ENCODE assay signal across 27 cellular contexts in the genomic region with DNA sequence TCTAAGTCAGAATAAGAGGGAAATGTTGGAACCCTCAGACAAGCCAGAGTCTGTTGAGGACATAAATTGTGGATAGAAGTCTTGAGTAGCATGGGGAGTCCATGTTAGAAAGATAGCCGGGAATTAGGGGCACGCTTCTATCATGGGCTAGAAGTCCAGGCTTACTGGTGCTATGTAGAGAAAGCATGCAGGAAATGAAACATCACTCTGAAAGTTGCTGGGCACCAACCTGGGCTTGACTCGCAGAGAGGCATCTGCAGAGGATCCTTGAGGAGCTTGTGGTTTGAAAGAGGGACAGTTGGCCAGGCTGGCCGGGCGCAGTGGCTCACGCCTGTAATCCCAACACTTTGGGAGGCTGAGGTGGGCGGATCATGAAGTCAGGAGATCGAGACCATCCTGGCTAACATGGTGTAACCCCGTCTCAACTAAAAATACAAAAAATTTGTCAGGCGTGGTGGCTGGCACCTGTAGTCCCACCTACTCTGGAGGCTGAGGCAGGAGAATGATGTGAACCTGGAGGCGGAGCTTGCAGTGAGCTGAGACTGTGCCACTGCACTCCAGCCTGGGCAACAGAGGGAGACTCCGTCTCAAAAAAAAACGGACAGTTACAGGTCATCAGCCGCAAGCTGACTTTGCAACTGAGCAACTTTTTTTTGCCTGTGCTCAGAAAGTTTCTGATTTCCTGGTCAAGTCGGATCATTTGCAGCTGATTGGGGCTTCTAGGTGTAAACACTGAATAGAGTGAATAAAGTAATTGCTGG. TPM values are rescaled to one million over a fixed set of nuclear protein-coding genes. Genes with fewer than 3 reads are reported as not detected.
DNase-seq lines count a peak whose midpoint lies in the region; ATAC-seq and TF ChIP-seq lines count a peak whose summit lies in the region.
"Had no signal": no experiment of that assay in that cellular context is flagged by ENCODE, and none has a peak within 500 bp of the region (broad histone marks: within the 10 kb centered on the region; RNA-seq: fewer than 3 reads in every experiment).

No MANE protein-coding gene starts in this region.

- H3K4me3 Mint-ChIP-seq in CD8-positive, alpha-beta T cell: no peak overlapping the region
- no peak overlapping the region for H3K4me3 Mint-ChIP-seq in endodermal cell
- H3K4me3 Mint-ChIP-seq in activated CD8-positive, alpha-beta memory T cell treated with anti-CD3 and anti-CD28 coated beads, Interleukin-2, amount 10 ng/mL, durations not matched to agents 7 days and 5 days: no peak overlapping the region
- H3K4me3 Mint-ChIP-seq: stimulated activated memory B cell treated with anti-CD40 and anti-IgM and Interleukin-4, amounts not matched to agents 10 μg/mL and 1 μg/mL and 100 μg/mL, for 72 hours had no signal

- no peak overlapping the region for H3K4ac ChIP-seq in neuronal stem cell (ENCODE audit: low read length)

- peaks cover 16% of the 10 kb centered on the region for H3K4me1 ChIP-seq in CD8-positive, alpha-beta T cell (ENCODE audit: insufficient read depth, low read length)
- H3K4me1 ChIP-seq in endodermal cell (ENCODE audit: control insufficient read depth, insufficient read depth, low read length): peaks cover 4% of the 10 kb centered on the region
- peaks cover 0 to 6% of the 10 kb centered on the region in 2 donors for H3K4me1 ChIP-seq in neuronal stem cell (ENCODE audit: control insufficient read depth in 2 of 2, insufficient read depth in 1 of 2, low read depth in 1 of 2, low read length in 2 of 2)
- H3K4me1 ChIP-seq: left lung, upper lobe of left lung had no signal

- H3K27ac Mint-ChIP-seq in CD8-positive, alpha-beta T cell: peak overlapping the region; percentile 45
- no peak overlapping the region for H3K27ac Mint-ChIP-seq in endodermal cell
- no peak overlapping the region for H3K27ac Mint-ChIP-seq in activated CD8-positive, alpha-beta memory T cell treated with anti-CD3 and anti-CD28 coated beads, Interleukin-2, amount 10 ng/mL, durations not matched to agents 7 days and 5 days
- H3K27ac Mint-ChIP-seq: activated naive CD4-positive, alpha-beta T cell treated with anti-CD3 and anti-CD28 coated beads, Interleukin-2, amount 50 U/mL, for 72 hours; activated T-helper 2 cell treated with anti-CD3 and anti-CD28 coated beads, Interferon-gamma antibody, Interleukin-2, Interleukin-4, amounts not matched to agents 10 μg/mL and 5 μg/mL and 100 μg/mL, durations not matched to agents 14 hours and 24 hours and 36 hours; stimulated activated memory B cell treated with anti-CD40 and anti-IgM and Interleukin-4, amounts not matched to agents 10 μg/mL and 1 μg/mL and 100 μg/mL, for 72 hours had no signal

- no peaks in the 10 kb centered on the region for H3K27me3 ChIP-seq in CD8-positive, alpha-beta T cell (ENCODE audit: insufficient read depth, low read length)
- H3K27me3 ChIP-seq in endodermal cell (ENCODE audit: control insufficient read depth, insufficient read depth, low read length, poor library complexity, severe bottlenecking) (no peaks in the 10 kb centered on the region), neuronal stem cell (ENCODE audit: control insufficient read depth in 3 of 3, insufficient read depth in 3 of 3, low read depth in 1 of 3, low read length in 3 of 3) (no peaks in the 10 kb centered on the region)
- H3K27me3 ChIP-seq: BLaER1 treated with 17β-estradiol and CSF1 and Interleukin-3, amounts not matched to agents 10 nM and 100 nM; left lung; Peyer's patch; upper lobe of left lung had no signal

- 95 to 97% methylated on average over 14 to 15 of the region's 15 CpGs for WGBS in endodermal cell (ENCODE audit: insufficient coverage in 1 of 2, insufficient read length in 1 of 2), 2 experiments
- no CpG with 5 or more reads among the region's 15 CpGs for WGBS in neuronal stem cell (ENCODE audit: extremely low coverage in 2 of 2, insufficient read length in 2 of 2, insufficient replicate concordance in 1 of 2), 2 donors

- H3K27me3 Mint-ChIP-seq in CD8-positive, alpha-beta T cell (ENCODE audit: low read depth): no peaks in the 10 kb centered on the region
- H3K27me3 Mint-ChIP-seq in endodermal cell (ENCODE audit: insufficient read depth): no peaks in the 10 kb centered on the region
- H3K27me3 Mint-ChIP-seq in activated CD8-positive, alpha-beta memory T cell treated with anti-CD3 and anti-CD28 coated beads, Interleukin-2, amount 10 ng/mL, durations not matched to agents 7 days and 5 days: peaks cover 22% of the 10 kb centered on the region
- H3K27me3 Mint-ChIP-seq: stimulated activated memory B cell treated with anti-CD40 and anti-IgM and Interleukin-4, amounts not matched to agents 10 μg/mL and 1 μg/mL and 100 μg/mL, for 72 hours had no signal

- H3K4me2 ChIP-seq in neuronal stem cell (ENCODE audit: insufficient read depth, low read length, poor library complexity, severe bottlenecking): no peak overlapping the region

- CTCF ChIA-PET in CD8-positive, alpha-beta T cell (lab: Charles Lee): interaction anchor here (0.6 to 2.9 kb wide), 4 partner anchors 10 to 124 kb away, joined by 3 to 13 read pairs (median 3); no protein-coding TSS in a partner anchor
- CTCF ChIA-PET in activated CD8-positive, alpha-beta memory T cell treated with anti-CD3 and anti-CD28 coated beads, Interleukin-2, amount 10 ng/mL, durations not matched to agents 7 days and 5 days (lab: Charles Lee): interaction anchor here (3.0 kb wide), 1 partner anchor 10 kb away, joined by 7 read pairs; no protein-coding TSS in a partner anchor

- H2AFZ ChIP-seq in neuronal stem cell (ENCODE audit: low read length): no peak overlapping the region

- H3K4me1 Mint-ChIP-seq in CD8-positive, alpha-beta T cell (ENCODE audit: low read depth): peaks cover 66% of the 10 kb centered on the region
- H3K4me1 Mint-ChIP-seq in endodermal cell: peaks cover 31% of the 10 kb centered on the region
- no peaks in the 10 kb centered on the region for H3K4me1 Mint-ChIP-seq in activated CD8-positive, alpha-beta memory T cell treated with anti-CD3 and anti-CD28 coated beads, Interleukin-2, amount 10 ng/mL, durations not matched to agents 7 days and 5 days
- H3K4me1 Mint-ChIP-seq: stimulated activated memory B cell treated with anti-CD40 and anti-IgM and Interleukin-4, amounts not matched to agents 10 μg/mL and 1 μg/mL and 100 μg/mL, for 72 hours had no signal

- H3K9ac ChIP-seq in endodermal cell (ENCODE audit: extremely low read depth, low read length, poor library complexity, severe bottlenecking) (no peak overlapping the region), neuronal stem cell (ENCODE audit: low read depth, low read length, poor library complexity) (no peak overlapping the region)
- H3K9ac ChIP-seq: BLaER1 treated with 17β-estradiol and CSF1 and Interleukin-3, amounts not matched to agents 10 nM and 100 nM had no signal

- no peak overlapping the region for H3K27ac ChIP-seq in CD8-positive, alpha-beta T cell (ENCODE audit: low read depth, low read length)
- H3K27ac ChIP-seq in endodermal cell (ENCODE audit: low read depth, low read length) (no peak overlapping the region), neuronal stem cell (replicated peaks; ENCODE audit: low read length) (no peak overlapping the region)
- H3K27ac ChIP-seq: BLaER1 treated with 17β-estradiol and CSF1 and Interleukin-3, amounts not matched to agents 10 nM and 100 nM; left lung; upper lobe of left lung had no signal

- no peak overlapping the region for H2BK5ac ChIP-seq in neuronal stem cell (ENCODE audit: low read length)

- peaks cover 2% of the 10 kb centered on the region for H3K36me3 Mint-ChIP-seq in CD8-positive, alpha-beta T cell
- H3K36me3 Mint-ChIP-seq in endodermal cell (ENCODE audit: low read depth): peaks cover 4% of the 10 kb centered on the region
- H3K36me3 Mint-ChIP-seq in activated CD8-positive, alpha-beta memory T cell treated with anti-CD3 and anti-CD28 coated beads, Interleukin-2, amount 10 ng/mL, durations not matched to agents 7 days and 5 days: no peaks in the 10 kb centered on the region
- H3K36me3 Mint-ChIP-seq: stimulated activated memory B cell treated with anti-CD40 and anti-IgM and Interleukin-4, amounts not matched to agents 10 μg/mL and 1 μg/mL and 100 μg/mL, for 72 hours had no signal

- peak overlapping the region; percentile 58 for H3K18ac ChIP-seq in neuronal stem cell (ENCODE audit: low read length)

- H3K9me3 ChIP-seq in CD8-positive, alpha-beta T cell (ENCODE audit: low read length): no peaks in the 10 kb centered on the region
- H3K9me3 ChIP-seq in endodermal cell (ENCODE audit: control insufficient read depth, low read length) (peaks cover 6% of the 10 kb centered on the region), neuronal stem cell (replicated peaks in 1 of 2; ENCODE audit: control insufficient read depth in 2 of 2, insufficient read depth in 1 of 2, low read depth in 1 of 2, low read length in 2 of 2) (peaks cover 0 to 6% of the 10 kb centered on the region in 2 donors)
- H3K9me3 ChIP-seq: left lung, Peyer's patch, upper lobe of left lung had no signal

- no peak overlapping the region for H3K23ac ChIP-seq in neuronal stem cell (ENCODE audit: low read depth, low read length, poor library complexity)

- POLR2A ChIA-PET in CD8-positive, alpha-beta T cell (lab: Charles Lee): interaction anchor here (1.0 to 1.1 kb wide), 2 partner anchors 9 to 11 kb away, joined by 3 read pairs; no protein-coding TSS in a partner anchor

- ATAC-seq in CD8-positive, alpha-beta T cell: no peak
- no peak for ATAC-seq in activated CD8-positive, alpha-beta memory T cell treated with anti-CD3 and anti-CD28 coated beads, Interleukin-2, amount 10 ng/mL, durations not matched to agents 7 days and 5 days
- ATAC-seq: stimulated activated memory B cell treated with anti-CD40 and anti-IgM and Interleukin-4, amounts not matched to agents 10 μg/mL and 1 μg/mL and 100 μg/mL, for 72 hours had no signal

- no peak overlapping the region for H2BK120ac ChIP-seq in neuronal stem cell (ENCODE audit: low read depth, low read length)

- no peak overlapping the region for H4K91ac ChIP-seq in neuronal stem cell (ENCODE audit: low read depth, low read length, poor library complexity)

- no peak overlapping the region for H2BK15ac ChIP-seq in neuronal stem cell (ENCODE audit: low read length)

- H4K8ac ChIP-seq in neuronal stem cell (ENCODE audit: low read depth, low read length): no peak overlapping the region

- no peak overlapping the region for H2AK5ac ChIP-seq in neuronal stem cell (ENCODE audit: low read depth, low read length)

- no peak overlapping the region for H3K4me3 ChIP-seq in CD8-positive, alpha-beta T cell (ENCODE audit: low read depth, low read length)
- H3K4me3 ChIP-seq in endodermal cell (ENCODE audit: low read length) (no peak overlapping the region), neuronal stem cell (ENCODE audit: low read length in 2 of 2) (no peak overlapping the region)
- H3K4me3 ChIP-seq: BLaER1 treated with 17β-estradiol and CSF1 and Interleukin-3, amounts not matched to agents 10 nM and 100 nM; left lung; Peyer's patch; upper lobe of left lung had no signal

- no peaks in the 10 kb centered on the region for H3K36me3 ChIP-seq in CD8-positive, alpha-beta T cell (ENCODE audit: insufficient read depth, low read length)
- no peaks in the 10 kb centered on the region for H3K36me3 ChIP-seq in endodermal cell (ENCODE audit: control insufficient read depth, insufficient read depth, low read length)
- no peaks in the 10 kb centered on the region for H3K36me3 ChIP-seq in neuronal stem cell (replicated peaks in 1 of 2; ENCODE audit: control insufficient read depth in 2 of 2, insufficient read depth in 2 of 2, low read length in 2 of 2)
- H3K36me3 ChIP-seq: left lung, Peyer's patch, upper lobe of left lung had no signal

- peaks cover 2% of the 10 kb centered on the region for H3K79me1 ChIP-seq in neuronal stem cell (ENCODE audit: low read depth, low read length)

- DNase-seq in CD8-positive, alpha-beta T cell: no peak
- DNase-seq in HT-29 (ENCODE audit: low spot score) (peak; percentile 12), endodermal cell (peak; percentile 15), neuronal stem cell (ENCODE audit: low spot score) (no peak), OCI-M2 (lab: John Stamatoyannopoulos, UW; ENCODE audit: unreplicated experiment) (no peak)
- no peak for DNase-seq in activated CD4-positive, alpha-beta T cell treated with anti-CD3 and anti-CD28 coated beads, Interleukin-2, amount 50 U/mL, for 1 hour
- DNase-seq in activated CD8-positive, alpha-beta memory T cell treated with anti-CD3 and anti-CD28 coated beads, Interleukin-2, amount 10 ng/mL, durations not matched to agents 7 days and 5 days: no peak
- no peak for DNase-seq in stimulated activated CD4-positive, alpha-beta T cell treated with anti-CD3 and anti-CD28 coated beads, Interleukin-4, amount 100 ng/mL, for 1 hour
- DNase-seq: activated CD4-positive, CD25-positive, alpha-beta regulatory T cell treated with anti-CD3 and anti-CD28 coated beads, Interleukin-2, amount 50 U/mL, for 72 hours; activated T-cell treated with anti-CD3 and anti-CD28 coated beads for 4 hours; anterior cingulate cortex; hypothalamus; KG1; left lung; NCI-H1417 treated with DMSO at 0.1 percent for 48 hours; NCI-H2081; NCI-H2227 treated with DMSO at 0.1 percent for 48 hours; NCI-H526; occipital lobe; SHP77 treated with DMSO at 0.1 percent for 48 hours; T-helper 2 cell had no signal

- H3K9me3 Mint-ChIP-seq in CD8-positive, alpha-beta T cell: peaks cover 4% of the 10 kb centered on the region
- H3K9me3 Mint-ChIP-seq in endodermal cell: no peaks in the 10 kb centered on the region
- H3K9me3 Mint-ChIP-seq in activated CD8-positive, alpha-beta memory T cell treated with anti-CD3 and anti-CD28 coated beads, Interleukin-2, amount 10 ng/mL, durations not matched to agents 7 days and 5 days (ENCODE audit: low read depth): no peaks in the 10 kb centered on the region
- H3K9me3 Mint-ChIP-seq: stimulated activated memory B cell treated with anti-CD40 and anti-IgM and Interleukin-4, amounts not matched to agents 10 μg/mL and 1 μg/mL and 100 μg/mL, for 72 hours had no signal

- no peak overlapping the region for H3K14ac ChIP-seq in neuronal stem cell (ENCODE audit: low read length)

- no peak for TF ChIP-seq CTCF in CD8-positive, alpha-beta T cell (IDR thresholded peaks at IDR 0.05)
- no peak for TF ChIP-seq CTCF in endodermal cell (conservative IDR thresholded peaks at IDR 0.05)

- intact Hi-C loops in CD8-positive, alpha-beta T cell (cut with DNase I, micrococcal nuclease): no loop called here

- no peak overlapping the region for H2BK12ac ChIP-seq in neuronal stem cell (ENCODE audit: low read length)

RNA-seq across cellular contexts. Expression of gene CERS6, which starts 24.9 kb away (rescaled TPM):
- total RNA-seq in CD8-positive, alpha-beta T cell: 10 to 100 TPM; 17.9 to 18.5 TPM
- total RNA-seq in HT-29 (2014; rRNA removed; shearing (Covaris generic)): 28.0 and 32.0 TPM in 2 replicates
- 10 to 100 TPM; 41.3 to 52.0 TPM for total RNA-seq in endodermal cell
- 31.7 TPM for polyA plus RNA-seq in endodermal cell (2013, experiment 1 of 2)
- polyA plus RNA-seq in endodermal cell (2013, experiment 2 of 2): 31.6 TPM
- 26.3 TPM for polyA plus RNA-seq in neuronal stem cell (2013, experiment 1 of 2)
- 27.0 TPM for polyA plus RNA-seq in neuronal stem cell (2013, experiment 2 of 2)
- 10 to 100 TPM in 1 of 2 experiments, 1 to 10 TPM in 1; 5.0 to 12.7 TPM for total RNA-seq in activated CD8-positive, alpha-beta memory T cell treated with anti-CD3 and anti-CD28 coated beads, Interleukin-2, amount 10 ng/mL, durations not matched to agents 7 days and 5 days

Comparison
In these comparisons a context has a peak if more than half of its experiments do, and no peak if none do; other contexts are left out.
1. DNase-seq: peak in HT-29 (single experiment) and endodermal cell (single experiment); none in CD8-positive, alpha-beta T cell (0 of 7), neuronal stem cell (single experiment), activated CD4-positive, alpha-beta T cell treated with anti-CD3 and anti-CD28 coated beads, Interleukin-2, amount 50 U/mL, for 1 hour (single experiment), OCI-M2 (single experiment), activated CD8-positive, alpha-beta memory T cell treated with anti-CD3 and anti-CD28 coated beads, Interleukin-2, amount 10 ng/mL, durations not matched to agents 7 days and 5 days (single experiment) and stimulated activated CD4-positive, alpha-beta T cell treated with anti-CD3 and anti-CD28 coated beads, Interleukin-4, amount 100 ng/mL, for 1 hour (single experiment).